In genomic region chrX:135000516-135000915, GRCh38 we compare ENCODE assay signal across 1 cellular context.
TF ChIP-seq lines count a peak whose summit lies in the region.

No MANE protein-coding gene starts in this region.

TF ChIP-seq in IMR-90, 13 proteins besides CTCF, POLR2A, EP300 and RAD21:
- no peak for TF ChIP-seq MXI1 (IDR thresholded peaks at IDR 0.05; ENCODE audit: borderline replicate concordance, low read depth, low read length)
- no peak for TF ChIP-seq MAFK (IDR thresholded peaks at IDR 0.05; ENCODE audit: low read depth, low read length)
- TF ChIP-seq, protein P1, sequence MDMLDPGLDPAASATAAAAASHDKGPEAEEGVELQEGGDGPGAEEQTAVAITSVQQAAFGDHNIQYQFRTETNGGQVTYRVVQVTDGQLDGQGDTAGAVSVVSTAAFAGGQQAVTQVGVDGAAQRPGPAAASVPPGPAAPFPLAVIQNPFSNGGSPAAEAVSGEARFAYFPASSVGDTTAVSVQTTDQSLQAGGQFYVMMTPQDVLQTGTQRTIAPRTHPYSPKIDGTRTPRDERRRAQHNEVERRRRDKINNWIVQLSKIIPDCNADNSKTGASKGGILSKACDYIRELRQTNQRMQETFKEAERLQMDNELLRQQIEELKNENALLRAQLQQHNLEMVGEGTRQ (IDR thresholded peaks at IDR 0.05; ENCODE audit: low read depth, low read length), result no peak
- TF ChIP-seq ELK1 (IDR thresholded peaks at IDR 0.05; ENCODE audit: borderline replicate concordance, low read depth, low read length), result no peak
- no peak for TF ChIP-seq NFE2L2 (IDR thresholded peaks at IDR 0.05; ENCODE audit: low read depth, low read length)
- TF ChIP-seq BHLHE40 (IDR thresholded peaks at IDR 0.05; ENCODE audit: low read depth, low read length), result no peak
- no peak for TF ChIP-seq SMC3 (IDR thresholded peaks at IDR 0.05; ENCODE audit: low read depth, low read length)
- no peak for TF ChIP-seq RCOR1 (IDR thresholded peaks at IDR 0.05; ENCODE audit: insufficient replicate concordance, low read length)
- TF ChIP-seq CHD1 (IDR thresholded peaks at IDR 0.05; ENCODE audit: low read depth, low read length), result no peak
- TF ChIP-seq FOS (IDR thresholded peaks at IDR 0.05; ENCODE audit: low read depth, low read length), result no peak
- TF ChIP-seq RFX5 (IDR thresholded peaks at IDR 0.05; ENCODE audit: low read depth, low read length), result no peak
- TF ChIP-seq MAZ (IDR thresholded peaks at IDR 0.05; ENCODE audit: borderline replicate concordance, low read depth, low read length), result no peak
TF ChIP-seq in IMR-90: peak in this region for 0.
